In genomic region chr18:805755-806110, GRCh38 we compare ENCODE assay signal across 8 cellular contexts. TPM values are rescaled to one million over a fixed set of nuclear protein-coding genes. Genes with fewer than 3 reads are reported as not detected.
A peak's percentile ranks its signal among the peaks of the same experiment; 100 is the strongest.
DNase-seq lines count a peak whose midpoint lies in the region; ATAC-seq, FAIRE-seq and TF ChIP-seq lines count a peak whose summit lies in the region.

No MANE protein-coding gene starts in this region.

- H3T11ph ChIP-seq in H9 (ENCODE audit: low read length): no peak overlapping the region

- H3K4me2 ChIP-seq in hepatocyte (peak overlapping the region; percentile 43), H9 (ENCODE audit: insufficient read depth, insufficient read length, low read length) (no peak overlapping the region)

- H3K27ac ChIP-seq in hepatocyte: no peak overlapping the region
- no peak overlapping the region for H3K27ac ChIP-seq in H9 (ENCODE audit: insufficient read length, low read depth, low read length)

- peaks cover 18 to 34% of the 10 kb centered on the region in 2 experiments for H3K4me1 Mint-ChIP-seq in H9

- no peak overlapping the region for H2BK120ac ChIP-seq in H9 (ENCODE audit: low read depth, low read length, poor library complexity, severe bottlenecking)

- WGBS in hepatocyte (ENCODE audit: low lambda C conversion rate, missing lambda C conversion rate): 84% methylated on average over 2 of the region's 2 CpGs
- WGBS in H9 (ENCODE audit: extremely low coverage, insufficient read length, low lambda C conversion rate): no CpG with 5 or more reads among the region's 2 CpGs

- peaks cover 3% of the 10 kb centered on the region for H3K79me1 ChIP-seq in H9 (ENCODE audit: insufficient read depth, low read depth, low read length, poor library complexity, severe bottlenecking)

- TF ChIP-seq POLR2A in GM12892 (IDR thresholded peaks at IDR 0.05; ENCODE audit: low read depth, low read length): no peak

- no peak overlapping the region for H3K56ac ChIP-seq in H9 (ENCODE audit: insufficient read length, low read depth, low read length)

- H3K4me3 Mint-ChIP-seq in H9: no peak overlapping the region

- no peak overlapping the region for H2BK12ac ChIP-seq in H9 (ENCODE audit: insufficient read length, low read depth, low read length)

- H3K9me3 Mint-ChIP-seq in H9: no peaks in the 10 kb centered on the region

- H2BK20ac ChIP-seq in H9 (ENCODE audit: low read depth, low read length, poor library complexity, severe bottlenecking): no peak overlapping the region

- no peak overlapping the region for H3K9ac ChIP-seq in H9 (ENCODE audit: extremely low read depth, insufficient read length, low read length)

- peaks cover 100% of the 10 kb centered on the region for H3K79me2 ChIP-seq in hepatocyte
- H3K79me2 ChIP-seq in H9 (ENCODE audit: insufficient read depth, low read length): peaks cover 44% of the 10 kb centered on the region; the same call in 1 of the 2 replicates

- H3K27me3 ChIP-seq in hepatocyte (no peaks in the 10 kb centered on the region), H9 (ENCODE audit: insufficient read depth, low read length) (no peaks in the 10 kb centered on the region)

- no peaks in the 10 kb centered on the region for H3K27me3 Mint-ChIP-seq in H9 (ENCODE audit: low read depth)

- H2BK15ac ChIP-seq in H9 (ENCODE audit: low read depth, low read length): no peak overlapping the region

- no peak overlapping the region for H4K5ac ChIP-seq in H9 (ENCODE audit: insufficient read length, low read depth, low read length)

- H3K14ac ChIP-seq in H9 (ENCODE audit: insufficient read depth, low read length): no peak overlapping the region

- H3K23ac ChIP-seq in H9 (ENCODE audit: insufficient read length, low read depth, low read length): no peak overlapping the region

- peak; percentile 22 for ATAC-seq in GM21367 (IDR thresholded peaks at IDR 0.05; ENCODE audit: unreplicated experiment)
- ATAC-seq in HG03520 (IDR thresholded peaks at IDR 0.05; ENCODE audit: unreplicated experiment): peak; percentile 26

- no peak overlapping the region for H3K4me3 ChIP-seq in hepatocyte

- no peak overlapping the region for H2AK5ac ChIP-seq in H9 (ENCODE audit: insufficient read length, low read length)

- H2BK5ac ChIP-seq in H9 (ENCODE audit: insufficient read length, low read length): no peak overlapping the region

- no peaks in the 10 kb centered on the region for H3K23me2 ChIP-seq in H9 (ENCODE audit: insufficient read length, low read depth, low read length, poor library complexity, severe bottlenecking)

- H3K4me1 ChIP-seq in hepatocyte (ENCODE audit: insufficient read depth): peaks cover 21% of the 10 kb centered on the region
- no peaks in the 10 kb centered on the region for H3K4me1 ChIP-seq in H9 (ENCODE audit: insufficient read depth, low read length)

- no peak overlapping the region for H3K18ac ChIP-seq in H9 (ENCODE audit: insufficient read length, low read depth, low read length)

- no peak for TF ChIP-seq CTCF in hepatocyte (IDR thresholded peaks at IDR 0.05; ENCODE audit: poor library complexity)
- TF ChIP-seq CTCF in H9 (conservative IDR thresholded peaks at IDR 0.05): no peak

- no peaks in the 10 kb centered on the region for H3K36me3 ChIP-seq in hepatocyte (replicated peaks; ENCODE audit: insufficient read depth, low read depth)

- FAIRE-seq in GM12892 (lab: Jason Lieb, UNC): peak; percentile 51

- no peaks in the 10 kb centered on the region for H3K9me3 ChIP-seq in hepatocyte (ENCODE audit: low read depth)
- H3K9me3 ChIP-seq in H9 (ENCODE audit: control insufficient read depth, low read depth, low read length): no peaks in the 10 kb centered on the region

- H4K20me1 ChIP-seq in hepatocyte (ENCODE audit: insufficient read depth, poor library complexity, severe bottlenecking): peaks cover 76% of the 10 kb centered on the region
- H4K20me1 ChIP-seq in H9 (ENCODE audit: control insufficient read depth, insufficient read depth, insufficient read length): no peaks in the 10 kb centered on the region

- H3K9me2 ChIP-seq in hepatocyte (replicated peaks; ENCODE audit: insufficient read depth): no peaks in the 10 kb centered on the region

- H4K91ac ChIP-seq in H9 (ENCODE audit: insufficient read length, low read depth, low read length): no peak overlapping the region

- H3K4ac ChIP-seq in H9 (ENCODE audit: low read depth, low read length): no peak overlapping the region

- peak overlapping the region in 1 of 3 experiments; percentile 40; a peak in 4 of 7 replicates for H3K27ac Mint-ChIP-seq in H9

- no peaks in the 10 kb centered on the region for H3K36me3 Mint-ChIP-seq in H9 (ENCODE audit: insufficient read depth in 1 of 3, low read depth in 3 of 3)

- no peak for DNase-seq in GM12892 (ENCODE audit: insufficient read length)
- DNase-seq in hepatocyte (ENCODE audit: low spot score): no peak
- no peak for DNase-seq in SW480 (ENCODE audit: low spot score)
- no peak for DNase-seq in NCI-H187 treated with DMSO at 0.1 percent for 48 hours (lab: John Stamatoyannopoulos, UW)
- no peak for DNase-seq in NCI-H2107 treated with DMSO at 0.1 percent for 48 hours (lab: John Stamatoyannopoulos, UW; ENCODE audit: unreplicated experiment)
- no peak for DNase-seq in H9

- H4K8ac ChIP-seq in H9 (replicated peaks; ENCODE audit: insufficient read length, low read depth, low read length): no peak overlapping the region

- H2AFZ ChIP-seq in hepatocyte (no peak overlapping the region), H9 (ENCODE audit: low read length) (no peak overlapping the region)

RNA-seq across cellular contexts. Expression of gene YES1, which starts 6.3 kb away (rescaled TPM):
- polyA plus RNA-seq in GM12892 (2012; ENCODE audit: missing spikeins): 2.4 TPM
- 108 and 111 TPM in 2 replicates for total RNA-seq in hepatocyte
- polyA plus RNA-seq in hepatocyte: 18.4 and 25.2 TPM in 2 replicates
- 86.9 and 89.2 TPM in 2 replicates for total RNA-seq in H9 (2021)
